1 cellular context compared by ENCODE assay signal in the genomic region with DNA sequence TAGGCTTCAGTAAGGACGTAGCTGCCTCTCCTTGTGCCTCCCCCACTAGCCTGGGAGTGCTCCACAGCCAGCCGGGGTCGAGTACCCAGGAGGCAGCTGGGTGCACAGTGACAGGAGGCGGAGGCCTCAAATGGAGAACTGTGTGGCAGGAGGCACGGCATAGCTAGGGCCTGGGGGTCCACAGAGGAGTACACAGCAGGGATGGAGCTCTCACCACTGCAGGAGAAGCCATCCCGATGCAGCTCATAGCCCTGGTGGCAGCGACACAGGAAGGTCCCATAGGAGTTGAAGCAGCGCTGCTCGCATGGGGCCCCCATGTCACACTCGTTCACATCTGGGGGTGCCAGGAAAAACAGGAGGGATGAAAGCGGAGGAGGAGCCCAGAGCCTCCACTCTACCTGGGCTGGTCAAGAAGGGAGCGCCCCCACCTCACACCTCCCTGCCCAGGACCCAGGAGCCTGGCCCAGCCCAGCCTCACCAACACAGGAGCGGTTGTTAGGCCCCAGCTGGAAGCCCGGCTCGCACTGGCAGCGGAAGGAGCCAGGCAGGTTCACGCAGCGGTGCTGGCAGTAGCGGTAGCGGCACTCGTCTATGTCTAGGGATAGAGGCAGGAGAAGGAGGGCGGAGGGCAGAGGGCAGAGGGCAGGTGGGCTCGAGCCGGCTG.
TF ChIP-seq lines count a peak whose summit lies in the region.

No MANE protein-coding gene starts in this region.

TF ChIP-seq in GM23338, 12 proteins besides CTCF, POLR2A, EP300 and RAD21 (continued from another document):
- TF ChIP-seq, protein P1, sequence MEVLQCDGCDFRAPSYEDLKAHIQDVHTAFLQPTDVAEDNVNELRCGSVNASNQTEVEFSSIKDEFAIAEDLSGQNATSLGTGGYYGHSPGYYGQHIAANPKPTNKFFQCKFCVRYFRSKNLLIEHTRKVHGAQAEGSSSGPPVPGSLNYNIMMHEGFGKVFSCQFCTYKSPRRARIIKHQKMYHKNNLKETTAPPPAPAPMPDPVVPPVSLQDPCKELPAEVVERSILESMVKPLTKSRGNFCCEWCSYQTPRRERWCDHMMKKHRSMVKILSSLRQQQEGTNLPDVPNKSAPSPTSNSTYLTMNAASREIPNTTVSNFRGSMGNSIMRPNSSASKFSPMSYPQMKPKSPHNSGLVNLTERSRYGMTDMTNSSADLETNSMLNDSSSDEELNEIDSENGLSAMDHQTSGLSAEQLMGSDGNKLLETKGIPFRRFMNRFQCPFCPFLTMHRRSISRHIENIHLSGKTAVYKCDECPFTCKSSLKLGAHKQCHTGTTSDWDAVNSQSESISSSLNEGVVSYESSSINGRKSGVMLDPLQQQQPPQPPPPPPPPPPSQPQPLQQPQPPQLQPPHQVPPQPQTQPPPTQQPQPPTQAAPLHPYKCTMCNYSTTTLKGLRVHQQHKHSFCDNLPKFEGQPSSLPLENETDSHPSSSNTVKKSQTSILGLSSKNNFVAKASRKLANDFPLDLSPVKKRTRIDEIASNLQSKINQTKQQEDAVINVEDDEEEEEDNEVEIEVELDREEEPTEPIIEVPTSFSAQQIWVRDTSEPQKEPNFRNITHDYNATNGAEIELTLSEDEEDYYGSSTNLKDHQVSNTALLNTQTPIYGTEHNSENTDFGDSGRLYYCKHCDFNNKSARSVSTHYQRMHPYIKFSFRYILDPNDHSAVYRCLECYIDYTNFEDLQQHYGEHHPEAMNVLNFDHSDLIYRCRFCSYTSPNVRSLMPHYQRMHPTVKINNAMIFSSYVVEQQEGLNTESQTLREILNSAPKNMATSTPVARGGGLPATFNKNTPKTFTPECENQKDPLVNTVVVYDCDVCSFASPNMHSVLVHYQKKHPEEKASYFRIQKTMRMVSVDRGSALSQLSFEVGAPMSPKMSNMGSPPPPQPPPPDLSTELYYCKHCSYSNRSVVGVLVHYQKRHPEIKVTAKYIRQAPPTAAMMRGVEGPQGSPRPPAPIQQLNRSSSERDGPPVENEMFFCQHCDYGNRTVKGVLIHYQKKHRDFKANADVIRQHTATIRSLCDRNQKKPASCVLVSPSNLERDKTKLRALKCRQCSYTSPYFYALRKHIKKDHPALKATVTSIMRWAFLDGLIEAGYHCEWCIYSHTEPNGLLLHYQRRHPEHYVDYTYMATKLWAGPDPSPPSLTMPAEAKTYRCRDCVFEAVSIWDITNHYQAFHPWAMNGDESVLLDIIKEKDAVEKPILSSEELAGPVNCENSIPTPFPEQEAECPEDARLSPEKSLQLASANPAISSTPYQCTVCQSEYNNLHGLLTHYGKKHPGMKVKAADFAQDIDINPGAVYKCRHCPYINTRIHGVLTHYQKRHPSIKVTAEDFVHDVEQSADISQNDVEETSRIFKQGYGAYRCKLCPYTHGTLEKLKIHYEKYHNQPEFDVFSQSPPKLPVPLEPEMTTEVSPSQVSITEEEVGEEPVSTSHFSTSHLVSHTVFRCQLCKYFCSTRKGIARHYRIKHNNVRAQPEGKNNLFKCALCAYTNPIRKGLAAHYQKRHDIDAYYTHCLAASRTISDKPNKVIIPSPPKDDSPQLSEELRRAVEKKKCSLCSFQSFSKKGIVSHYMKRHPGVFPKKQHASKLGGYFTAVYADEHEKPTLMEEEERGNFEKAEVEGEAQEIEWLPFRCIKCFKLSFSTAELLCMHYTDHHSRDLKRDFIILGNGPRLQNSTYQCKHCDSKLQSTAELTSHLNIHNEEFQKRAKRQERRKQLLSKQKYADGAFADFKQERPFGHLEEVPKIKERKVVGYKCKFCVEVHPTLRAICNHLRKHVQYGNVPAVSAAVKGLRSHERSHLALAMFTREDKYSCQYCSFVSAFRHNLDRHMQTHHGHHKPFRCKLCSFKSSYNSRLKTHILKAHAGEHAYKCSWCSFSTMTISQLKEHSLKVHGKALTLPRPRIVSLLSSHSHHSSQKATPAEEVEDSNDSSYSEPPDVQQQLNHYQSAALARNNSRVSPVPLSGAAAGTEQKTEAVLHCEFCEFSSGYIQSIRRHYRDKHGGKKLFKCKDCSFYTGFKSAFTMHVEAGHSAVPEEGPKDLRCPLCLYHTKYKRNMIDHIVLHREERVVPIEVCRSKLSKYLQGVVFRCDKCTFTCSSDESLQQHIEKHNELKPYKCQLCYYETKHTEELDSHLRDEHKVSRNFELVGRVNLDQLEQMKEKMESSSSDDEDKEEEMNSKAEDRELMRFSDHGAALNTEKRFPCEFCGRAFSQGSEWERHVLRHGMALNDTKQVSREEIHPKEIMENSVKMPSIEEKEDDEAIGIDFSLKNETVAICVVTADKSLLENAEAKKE (CRISPR knock-in tag; IDR thresholded peaks at IDR 0.05) = no peak
- TF ChIP-seq EZH2phosphoT487 (IDR thresholded peaks at IDR 0.05; ENCODE audit: unreplicated experiment) (no peak), ETS1 (IDR thresholded peaks at IDR 0.05) (no peak), JUNB (IDR thresholded peaks at IDR 0.05; ENCODE audit: unreplicated experiment) (no peak), EZH2 (IDR thresholded peaks at IDR 0.05; ENCODE audit: low read depth, unreplicated experiment) (no peak), NANOG (IDR thresholded peaks at IDR 0.05; ENCODE audit: borderline replicate concordance) (no peak), REST (IDR thresholded peaks at IDR 0.05; ENCODE audit: unreplicated experiment) (no peak), POLR2AphosphoS5 (IDR thresholded peaks at IDR 0.05; ENCODE audit: low read depth) (no peak)
